In the genomic region with DNA sequence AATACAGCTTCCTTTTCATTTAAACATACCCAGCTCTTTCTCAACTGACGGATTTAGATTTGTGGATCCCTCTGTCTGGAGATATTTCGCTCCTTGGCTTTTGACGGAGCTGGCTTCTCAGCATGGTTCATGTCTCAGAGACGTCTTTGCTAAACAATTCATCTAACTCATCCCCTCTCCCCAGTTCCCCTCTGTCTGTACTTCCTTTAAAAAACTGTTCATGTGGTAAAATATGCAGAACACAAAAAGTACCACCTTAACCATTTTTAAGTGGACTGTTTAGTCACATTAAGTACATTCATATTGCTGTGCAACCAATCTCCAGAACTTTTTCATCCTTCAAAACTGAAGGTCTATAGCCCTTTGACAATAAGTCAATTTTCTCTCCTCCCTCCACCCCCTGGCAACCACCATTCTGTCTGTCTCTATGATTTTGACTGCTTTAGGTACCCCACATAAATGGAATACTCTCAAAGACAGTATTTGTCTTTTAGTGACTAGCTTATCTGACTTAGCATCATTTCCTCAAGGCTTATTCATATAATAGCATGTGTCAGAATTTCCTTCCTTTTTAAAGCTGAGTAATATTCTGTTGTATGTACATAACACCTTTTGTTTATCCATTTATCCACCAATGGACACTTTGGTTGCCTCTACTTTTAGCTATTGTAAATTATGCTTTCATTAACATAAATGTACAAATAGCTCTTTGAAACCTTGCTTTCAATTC, we compare ENCODE assay signal across 20 cellular contexts.
DNase-seq lines count a peak whose midpoint lies in the region; ATAC-seq and TF ChIP-seq lines count a peak whose summit lies in the region.
"Had no signal": no experiment of that assay in that cellular context is flagged by ENCODE, and none has a peak within 500 bp of the region (broad histone marks: within the 10 kb centered on the region; RNA-seq: fewer than 3 reads in every experiment).

No MANE protein-coding gene starts in this region.

- H3K9ac ChIP-seq in OCI-LY3 (ENCODE audit: low read length) = no peak overlapping the region
- no peak overlapping the region for H3K9ac ChIP-seq in SK-N-SH
- H3K9ac ChIP-seq: BLaER1 treated with 17β-estradiol and CSF1 and Interleukin-3, amounts not matched to agents 10 nM and 100 nM; GM23248 had no signal

- H3K4me1 ChIP-seq in OCI-LY3 (ENCODE audit: low read length) = peaks cover 52% of the 10 kb centered on the region
- H3K4me1 ChIP-seq in SK-N-SH (ENCODE audit: control insufficient read depth in 1 of 2, insufficient read depth in 2 of 2, low read depth in 1 of 2, low read length in 1 of 2) = no peaks in the 10 kb centered on the region
- H3K4me1 ChIP-seq in left lung = no peaks in the 10 kb centered on the region
- H3K4me1 ChIP-seq: BE2C; BLaER1 treated with 17β-estradiol and CSF1 and Interleukin-3, amounts not matched to agents 10 nM and 100 nM had no signal

- intact Hi-C loops in Calu3 (cut with micrococcal nuclease; ENCODE audit: unreplicated experiment) (no loop called here), left lung (cut with DNase I) (no loop called here)

- no peaks in the 10 kb centered on the region for H3F3A ChIP-seq in SK-N-SH (replicated peaks; ENCODE audit: insufficient read depth)

- no peak for TF ChIP-seq EP300 in SK-N-SH (IDR thresholded peaks at IDR 0.05; ENCODE audit: borderline replicate concordance in 1 of 2, low read depth in 1 of 2, low read length in 1 of 2)

- H4K20me1 ChIP-seq in OCI-LY3 (ENCODE audit: insufficient read depth, low read length) = peaks cover 56% of the 10 kb centered on the region
- no peaks in the 10 kb centered on the region for H4K20me1 ChIP-seq in SK-N-SH (ENCODE audit: insufficient read depth)
- H4K20me1 ChIP-seq: BLaER1 treated with 17β-estradiol and CSF1 and Interleukin-3, amounts not matched to agents 10 nM and 100 nM had no signal

- DNase-seq in Calu3 (no peak), dermis blood vessel endothelial cell (peak; percentile 65), pulmonary artery endothelial cell (ENCODE audit: low read depth, low spot score) (peak; percentile 37), GM03348 (ENCODE audit: low spot score) (no peak), SK-N-SH (no peak), left lung (no peak)
- no peak for DNase-seq in stimulated activated CD4-positive, alpha-beta T cell treated with anti-CD3 and anti-CD28 coated beads, Interleukin-2, amount 100 ng/mL, for 24 hours
- DNase-seq: BE2C; CD4-positive, alpha-beta T cell; CD8-positive, alpha-beta memory T cell; DMS53; DMS79 treated with DMSO at 0.1 percent for 48 hours; GM23248; H7; HCEC 1CT had no signal

- no peak overlapping the region for H2AFZ ChIP-seq in OCI-LY3 (ENCODE audit: low read depth, low read length)
- no peak overlapping the region for H2AFZ ChIP-seq in SK-N-SH (ENCODE audit: low read depth)
- H2AFZ ChIP-seq: GM23248 had no signal

- peaks cover 8% of the 10 kb centered on the region; the same call in 1 of the 2 replicates for H3K9me3 ChIP-seq in OCI-LY3 (ENCODE audit: insufficient read depth, low read length)
- no peaks in the 10 kb centered on the region for H3K9me3 ChIP-seq in SK-N-SH
- no peaks in the 10 kb centered on the region for H3K9me3 ChIP-seq in left lung
- H3K9me3 ChIP-seq: BE2C had no signal

- H3K27ac ChIP-seq in OCI-LY3 (ENCODE audit: low read length) (peak overlapping the region; percentile 53), SK-N-SH (ENCODE audit: low read depth in 2 of 2, low read length in 1 of 2) (no peak overlapping the region), left lung (no peak overlapping the region)
- H3K27ac ChIP-seq: 22Rv1; BLaER1 treated with 17β-estradiol and CSF1 and Interleukin-3, amounts not matched to agents 10 nM and 100 nM; GM23248 had no signal

- H3K27ac Mint-ChIP-seq in Calu3 (ENCODE audit: unreplicated experiment) = peak overlapping the region; percentile 34
- H3K27ac Mint-ChIP-seq: CD4-positive, alpha-beta T cell had no signal

- H3K36me3 Mint-ChIP-seq in Calu3 (ENCODE audit: insufficient read depth, unreplicated experiment) = no peaks in the 10 kb centered on the region
- H3K36me3 Mint-ChIP-seq: CD14-positive monocyte; CD8-positive, alpha-beta memory T cell had no signal

- no peaks in the 10 kb centered on the region for H3K27me3 Mint-ChIP-seq in Calu3 (ENCODE audit: unreplicated experiment)
- H3K27me3 Mint-ChIP-seq: CD4-positive, alpha-beta T cell; CD8-positive, alpha-beta memory T cell had no signal

- 72% methylated on average over 4 of the region's 4 CpGs for WGBS in SK-N-SH (ENCODE audit: low lambda C conversion rate)

- POLR2A ChIA-PET in SK-N-SH (lab: Yijun Ruan, JAX) = no interaction called here

- H3K4me2 ChIP-seq in OCI-LY3 (ENCODE audit: low read length) = peak overlapping the region; percentile 32
- H3K4me2 ChIP-seq in SK-N-SH = no peak overlapping the region
- H3K4me2 ChIP-seq: BLaER1 treated with 17β-estradiol and CSF1 and Interleukin-3, amounts not matched to agents 10 nM and 100 nM had no signal

- H3K4me3 ChIP-seq in OCI-LY3 (ENCODE audit: low read length) (peak overlapping the region; percentile 9; the same call in 1 of the 2 replicates), SK-N-SH (ENCODE audit: low read depth in 2 of 2, low read length in 1 of 2) (no peak overlapping the region), left lung (no peak overlapping the region)
- H3K4me3 ChIP-seq: BLaER1 treated with 17β-estradiol and CSF1 and Interleukin-3, amounts not matched to agents 10 nM and 100 nM; GM12878; GM23248 had no signal

- no peaks in the 10 kb centered on the region for H3K4me1 Mint-ChIP-seq in Calu3 (ENCODE audit: low read depth, unreplicated experiment)
- H3K4me1 Mint-ChIP-seq: CD14-positive monocyte; CD8-positive, alpha-beta memory T cell had no signal

- CTCF ChIA-PET in Calu3 (lab: Charles Lee) (no interaction called here), SK-N-SH (lab: Yijun Ruan, JAX) (no interaction called here)

- peaks cover 9% of the 10 kb centered on the region for H3K9me3 Mint-ChIP-seq in Calu3 (ENCODE audit: low read depth, unreplicated experiment)

- H3K36me3 ChIP-seq in OCI-LY3 (replicated peaks; ENCODE audit: low read depth, low read length) = peaks cover 65% of the 10 kb centered on the region
- H3K36me3 ChIP-seq in SK-N-SH (replicated peaks in 1 of 2; ENCODE audit: control insufficient read depth in 1 of 2, insufficient read depth in 2 of 2, low read length in 1 of 2) = no peaks in the 10 kb centered on the region
- H3K36me3 ChIP-seq in left lung = no peaks in the 10 kb centered on the region
- H3K36me3 ChIP-seq: BE2C; BLaER1 treated with 17β-estradiol and CSF1 and Interleukin-3, amounts not matched to agents 10 nM and 100 nM had no signal

- no TSS peak for BruUV-seq in Calu3 (replicated peaks; lab: Mats Ljungman, UMichigan)

- no peak overlapping the region for H3K4me3 Mint-ChIP-seq in Calu3 (ENCODE audit: low read depth, unreplicated experiment)
- H3K4me3 Mint-ChIP-seq: CD14-positive monocyte; CD4-positive, alpha-beta T cell; CD8-positive, alpha-beta memory T cell had no signal

- TF ChIP-seq RAD21 in SK-N-SH (IDR thresholded peaks at IDR 0.05; ENCODE audit: low read length) = no peak

- no peak for ATAC-seq in left lung
- ATAC-seq: GM12878 had no signal

- H3K27me3 ChIP-seq in OCI-LY3 (ENCODE audit: low read depth, low read length) = no peaks in the 10 kb centered on the region
- no peaks in the 10 kb centered on the region for H3K27me3 ChIP-seq in SK-N-SH (ENCODE audit: insufficient read depth)
- no peaks in the 10 kb centered on the region for H3K27me3 ChIP-seq in left lung
- H3K27me3 ChIP-seq: BE2C; BLaER1 treated with 17β-estradiol and CSF1 and Interleukin-3, amounts not matched to agents 10 nM and 100 nM had no signal

- peaks cover 90% of the 10 kb centered on the region for H3K79me2 ChIP-seq in OCI-LY3 (ENCODE audit: low read length)
- no peaks in the 10 kb centered on the region for H3K79me2 ChIP-seq in SK-N-SH (ENCODE audit: insufficient read depth)

- TF ChIP-seq CTCF in Calu3 (IDR thresholded peaks at IDR 0.05; ENCODE audit: unreplicated experiment) (no peak), OCI-LY3 (IDR thresholded peaks at IDR 0.05; ENCODE audit: low read depth, low read length) (no peak), SK-N-SH (IDR thresholded peaks at IDR 0.05) (no peak), left lung (IDR thresholded peaks at IDR 0.05) (no peak)

- H3K9me2 ChIP-seq in SK-N-SH = no peaks in the 10 kb centered on the region

TF ChIP-seq in SK-N-SH, 30 proteins besides CTCF, POLR2A, EP300 and RAD21:
- no peak for TF ChIP-seq MEF2A (IDR thresholded peaks at IDR 0.05; ENCODE audit: borderline replicate concordance, low read depth)
- TF ChIP-seq NRF1 (IDR thresholded peaks at IDR 0.05; ENCODE audit: low read depth, low read length) = no peak
- no peak for TF ChIP-seq FOSL2 (IDR thresholded peaks at IDR 0.05; ENCODE audit: borderline replicate concordance, low read depth)
- no peak for TF ChIP-seq NFIC (IDR thresholded peaks at IDR 0.05; ENCODE audit: borderline replicate concordance)
- TF ChIP-seq TEAD4 (IDR thresholded peaks at IDR 0.05; ENCODE audit: borderline replicate concordance, insufficient read depth) = no peak
- no peak for TF ChIP-seq RFX5 (IDR thresholded peaks at IDR 0.05; ENCODE audit: low read length)
- TF ChIP-seq, protein P1, sequence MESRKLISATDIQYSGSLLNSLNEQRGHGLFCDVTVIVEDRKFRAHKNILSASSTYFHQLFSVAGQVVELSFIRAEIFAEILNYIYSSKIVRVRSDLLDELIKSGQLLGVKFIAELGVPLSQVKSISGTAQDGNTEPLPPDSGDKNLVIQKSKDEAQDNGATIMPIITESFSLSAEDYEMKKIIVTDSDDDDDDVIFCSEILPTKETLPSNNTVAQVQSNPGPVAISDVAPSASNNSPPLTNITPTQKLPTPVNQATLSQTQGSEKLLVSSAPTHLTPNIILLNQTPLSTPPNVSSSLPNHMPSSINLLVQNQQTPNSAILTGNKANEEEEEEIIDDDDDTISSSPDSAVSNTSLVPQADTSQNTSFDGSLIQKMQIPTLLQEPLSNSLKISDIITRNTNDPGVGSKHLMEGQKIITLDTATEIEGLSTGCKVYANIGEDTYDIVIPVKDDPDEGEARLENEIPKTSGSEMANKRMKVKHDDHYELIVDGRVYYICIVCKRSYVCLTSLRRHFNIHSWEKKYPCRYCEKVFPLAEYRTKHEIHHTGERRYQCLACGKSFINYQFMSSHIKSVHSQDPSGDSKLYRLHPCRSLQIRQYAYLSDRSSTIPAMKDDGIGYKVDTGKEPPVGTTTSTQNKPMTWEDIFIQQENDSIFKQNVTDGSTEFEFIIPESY (IDR thresholded peaks at IDR 0.05; ENCODE audit: borderline replicate concordance, low read depth) = no peak
- no peak for TF ChIP-seq EZH2phosphoT487 (IDR thresholded peaks at IDR 0.05; ENCODE audit: borderline replicate concordance, low read depth)
- no peak for TF ChIP-seq GABPA (IDR thresholded peaks at IDR 0.05; ENCODE audit: low read depth)
- no peak for TF ChIP-seq YY1 (IDR thresholded peaks at IDR 0.05; ENCODE audit: low read depth)
- TF ChIP-seq FOXJ3 (CRISPR knock-in tag; IDR thresholded peaks at IDR 0.05) = no peak
- no peak for TF ChIP-seq JUND (IDR thresholded peaks at IDR 0.05)

Comparison
In these comparisons a context has a peak if more than half of its experiments do, and no peak if none do; other contexts are left out.
1. DNase-seq: peak in dermis blood vessel endothelial cell (single experiment) and pulmonary artery endothelial cell (single experiment); none in Calu3 (single experiment), stimulated activated CD4-positive, alpha-beta T cell treated with anti-CD3 and anti-CD28 coated beads, Interleukin-2, amount 100 ng/mL, for 24 hours (0 of 2), GM03348 (single experiment), SK-N-SH (single experiment) and left lung (0 of 2).